Comparison of ENCODE assay signal across 8 cellular contexts in the genomic region with DNA sequence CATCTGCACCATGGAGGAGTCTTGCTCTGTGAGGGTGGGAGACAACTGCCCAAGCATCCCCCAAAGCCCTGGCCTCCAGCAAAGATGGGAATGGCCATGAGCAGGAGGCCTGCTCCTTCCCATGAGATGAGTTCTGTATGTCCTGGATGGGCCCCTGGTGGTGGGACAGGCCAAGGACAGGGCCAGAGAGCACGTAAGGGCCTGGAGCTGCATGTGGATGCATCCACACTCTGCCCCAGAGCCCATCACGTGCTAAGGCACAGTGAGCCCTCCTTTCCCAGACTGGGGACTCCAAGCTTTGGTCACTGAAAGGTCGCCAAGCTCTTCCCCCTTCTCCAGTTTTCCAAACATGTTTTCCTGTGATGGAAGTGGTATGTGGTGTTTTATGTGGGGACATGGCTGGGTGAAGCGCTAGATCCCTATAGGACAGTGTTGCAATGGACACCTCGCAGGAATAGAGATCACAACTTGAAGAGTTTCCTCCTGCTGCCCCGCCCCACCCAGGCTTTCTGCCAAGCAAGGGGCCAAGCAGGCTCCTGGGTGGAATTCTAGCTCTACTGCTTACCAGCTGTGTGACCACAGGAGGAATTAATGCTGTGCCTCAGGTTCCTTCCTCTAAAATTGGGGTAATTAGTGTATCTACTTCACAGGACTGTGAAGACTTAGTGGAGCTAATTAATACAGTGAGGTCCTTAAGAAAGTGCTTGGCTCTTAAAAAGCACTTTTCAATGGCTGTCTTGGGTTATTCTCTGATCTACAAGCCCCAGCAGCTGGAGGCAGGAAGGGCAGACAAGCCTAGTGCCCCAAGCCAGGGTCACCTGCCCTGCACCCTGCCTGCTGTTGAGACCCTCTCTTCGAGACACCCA.
DNase-seq lines count a peak whose midpoint lies in the region; ATAC-seq, FAIRE-seq and TF ChIP-seq lines count a peak whose summit lies in the region.

No MANE protein-coding gene starts in this region.

- H3K36me3 ChIP-seq in brain microvascular endothelial cell (replicated peaks): no peaks in the 10 kb centered on the region
- peaks cover 6% of the 10 kb centered on the region for H3K36me3 ChIP-seq in lower lobe of right lung

- peaks cover 43% of the 10 kb centered on the region for H3K4me1 ChIP-seq in lower lobe of right lung

- no peaks in the 10 kb centered on the region for H3K9me3 ChIP-seq in lower lobe of right lung

- FAIRE-seq in frontal cortex (lab: Jason Lieb, UNC): no peak

- intact Hi-C loops in lower lobe of right lung (cut with DNase I): no loop called here

- in situ Hi-C loops in brain microvascular endothelial cell (cut with HindIII; ENCODE audit: low pct_ligation_motif_present, low sequenced_read_pairs): no loop called here

- H3K4me3 ChIP-seq in AG10803 (ENCODE audit: low read length): no peak overlapping the region; the same call in 1 of the 2 replicates
- H3K4me3 ChIP-seq in brain microvascular endothelial cell (ENCODE audit: low read depth, low read length): no peak overlapping the region
- no peak overlapping the region for H3K4me3 ChIP-seq in lower lobe of right lung

- peak; percentile 20; the same call in 1 of the 2 replicates for TF ChIP-seq CTCF in AG10803 (conservative IDR thresholded peaks at IDR 0.05; ENCODE audit: low read length)
- peak; percentile 50 for TF ChIP-seq CTCF in brain microvascular endothelial cell (IDR thresholded peaks at IDR 0.05; ENCODE audit: low read depth, low read length, missing control alignments)
- no peak for TF ChIP-seq CTCF in lower lobe of right lung (IDR thresholded peaks at IDR 0.05)

- no peak overlapping the region for H3K27ac ChIP-seq in brain microvascular endothelial cell
- H3K27ac ChIP-seq in lower lobe of right lung: no peak overlapping the region

- ATAC-seq in lower lobe of right lung (peak; percentile 4 to 23), left lobe of liver (no peak)

- no peaks in the 10 kb centered on the region for H3K27me3 ChIP-seq in brain microvascular endothelial cell (replicated peaks)
- no peaks in the 10 kb centered on the region for H3K27me3 ChIP-seq in lower lobe of right lung (ENCODE audit: low read depth)

- DNase-seq in AG10803 (ENCODE audit: low read depth) (peak; percentile 87), HuH-7.5 (ENCODE audit: low spot score) (peak; percentile 81), brain microvascular endothelial cell (peak; percentile 44), lower lobe of right lung (peak; percentile 70), SK-N-DZ (ENCODE audit: low spot score) (no peak), frontal cortex (ENCODE audit: low spot score in 2 of 2) (no peak), left lobe of liver (ENCODE audit: low spot score) (no peak), pons (ENCODE audit: low spot score) (no peak)

Comparison
In these comparisons a context has a peak if more than half of its experiments do, and no peak if none do; other contexts are left out.
1. DNase-seq: peak in AG10803 (single experiment), HuH-7.5 (single experiment), brain microvascular endothelial cell (single experiment) and lower lobe of right lung (single experiment); none in SK-N-DZ (single experiment), frontal cortex (0 of 2), left lobe of liver (single experiment) and pons (single experiment).